Comparison of ENCODE assay signal across 23 cellular contexts in genomic region chr2:30965085-30965484, GRCh38.
DNase-seq lines count a peak whose midpoint lies in the region; ATAC-seq and TF ChIP-seq lines count a peak whose summit lies in the region.
"Had no signal": no experiment of that assay in that cellular context is flagged by ENCODE, and none has a peak within 500 bp of the region (broad histone marks: within the 10 kb centered on the region; RNA-seq: fewer than 3 reads in every experiment).

No MANE protein-coding gene starts in this region.

- no peak overlapping the region for H3K9ac ChIP-seq in BLaER1 treated with 17β-estradiol and CSF1 and Interleukin-3, amounts not matched to agents 10 nM and 100 nM

- H3K27ac Mint-ChIP-seq in neural crest cell (ENCODE audit: unreplicated experiment): peak overlapping the region; percentile 57
- no peak overlapping the region for H3K27ac Mint-ChIP-seq in CD14-positive monocyte
- H3K27ac Mint-ChIP-seq: CD4-positive, alpha-beta T cell; CD8-positive, alpha-beta memory T cell; HFFc6 had no signal

- H3K36me3 ChIP-seq in BLaER1 treated with 17β-estradiol and CSF1 and Interleukin-3, amounts not matched to agents 10 nM and 100 nM: peaks cover 40 to 99% (median 74%) of the 10 kb centered on the region in 11 experiments
- H3K36me3 ChIP-seq: HAP-1 had no signal

- no peak for ATAC-seq in HG03460 (IDR thresholded peaks at IDR 0.05; ENCODE audit: unreplicated experiment)
- ATAC-seq: A549, GM12878 had no signal

- no peak for TF ChIP-seq CTCF in neural crest cell (conservative IDR thresholded peaks at IDR 0.05)
- TF ChIP-seq CTCF in CD14-positive monocyte (IDR thresholded peaks at IDR 0.05): no peak

- no peaks in the 10 kb centered on the region for H3K9me3 ChIP-seq in BLaER1 treated with 17β-estradiol and CSF1 and Interleukin-3, amounts not matched to agents 10 nM and 100 nM (replicated peaks in 1 of 11)
- H3K9me3 ChIP-seq: A549, BE2C, HAP-1 had no signal

- peak overlapping the region in 8 of 11 experiments; percentile 33 to 82 (median 71); a peak in 16 of 22 replicates for H3K4me2 ChIP-seq in BLaER1 treated with 17β-estradiol and CSF1 and Interleukin-3, amounts not matched to agents 10 nM and 100 nM
- H3K4me2 ChIP-seq: A549 had no signal

- no peak overlapping the region for H3K4me3 Mint-ChIP-seq in neural crest cell
- no peak overlapping the region for H3K4me3 Mint-ChIP-seq in CD14-positive monocyte
- H3K4me3 Mint-ChIP-seq: CD4-positive, alpha-beta T cell; CD8-positive, alpha-beta memory T cell; HFFc6 had no signal

- intact Hi-C loops in CD14-positive monocyte (cut with micrococcal nuclease): no loop called here

- H3K36me3 Mint-ChIP-seq in neural crest cell (ENCODE audit: low read depth) (no peaks in the 10 kb centered on the region), CD14-positive monocyte (no peaks in the 10 kb centered on the region)
- H3K36me3 Mint-ChIP-seq: CD8-positive, alpha-beta memory T cell had no signal

- peaks cover 0 to 79% (median 58%) of the 10 kb centered on the region in 10 experiments; a peak in 18 of 20 replicates for H3K4me1 ChIP-seq in BLaER1 treated with 17β-estradiol and CSF1 and Interleukin-3, amounts not matched to agents 10 nM and 100 nM
- H3K4me1 ChIP-seq: BE2C, HAP-1 had no signal

- no peaks in the 10 kb centered on the region for H3K4me1 Mint-ChIP-seq in neural crest cell
- no peaks in the 10 kb centered on the region for H3K4me1 Mint-ChIP-seq in CD14-positive monocyte
- H3K4me1 Mint-ChIP-seq: CD8-positive, alpha-beta memory T cell had no signal

- H3K9me3 Mint-ChIP-seq in neural crest cell (no peaks in the 10 kb centered on the region), CD14-positive monocyte (no peaks in the 10 kb centered on the region)
- H3K9me3 Mint-ChIP-seq: CD4-positive, alpha-beta T cell; CD8-positive, alpha-beta memory T cell; HFFc6 had no signal

- H3K4me3 ChIP-seq in BLaER1 treated with 17β-estradiol and CSF1 and Interleukin-3, amounts not matched to agents 10 nM and 100 nM: no peak overlapping the region
- H3K4me3 ChIP-seq: A549, GM12878, HAP-1 had no signal

- H3K27me3 Mint-ChIP-seq in neural crest cell (ENCODE audit: low read depth) (no peaks in the 10 kb centered on the region), CD14-positive monocyte (ENCODE audit: low read depth in 3 of 3) (peaks cover 0 to 7% (median 0%) of the 10 kb centered on the region in 3 donors)

- no peaks in the 10 kb centered on the region for H3K27me3 ChIP-seq in BLaER1 treated with 17β-estradiol and CSF1 and Interleukin-3, amounts not matched to agents 10 nM and 100 nM
- H3K27me3 ChIP-seq: BE2C had no signal

- DNase-seq in NCI-H510A (lab: John Stamatoyannopoulos, UW) (peak; percentile 5), neural crest cell (ENCODE audit: low read depth, low spot score) (no peak), CD14-positive monocyte (ENCODE audit: low spot score) (no peak), NCI-H2081 (lab: John Stamatoyannopoulos, UW) (no peak), RPMI8226 (no peak)
- DNase-seq: 8988T; ACHN; AML-193; BE2C; CD4-positive, alpha-beta T cell; CD8-positive, alpha-beta memory T cell; DMS 273 treated with DMSO at 0.1 percent for 48 hours; DMS79; EL; GDM1; GOT3; HFFc6 had no signal

- H4K20me1 ChIP-seq in BLaER1 treated with 17β-estradiol and CSF1 and Interleukin-3, amounts not matched to agents 10 nM and 100 nM: peaks cover 0 to 61% (median 11%) of the 10 kb centered on the region in 11 experiments; a peak in 12 of 22 replicates

- peak overlapping the region in 4 of 11 experiments; percentile 45 to 65 (median 60); a peak in 7 of 22 replicates for H3K27ac ChIP-seq in BLaER1 treated with 17β-estradiol and CSF1 and Interleukin-3, amounts not matched to agents 10 nM and 100 nM
- H3K27ac ChIP-seq: C4-2B had no signal
